2 cellular contexts compared by ENCODE assay signal in genomic region chr17:63634163-63634562, GRCh38.
TF ChIP-seq lines count a peak whose summit lies in the region.

No MANE protein-coding gene starts in this region.

TF ChIP-seq in liver, 16 proteins besides CTCF, POLR2A, EP300 and RAD21:
- TF ChIP-seq EGR1 (IDR thresholded peaks at IDR 0.05; ENCODE audit: low read depth in 2 of 2) (no peak), MAX (IDR thresholded peaks at IDR 0.05) (no peak), YY1 (IDR thresholded peaks at IDR 0.05) (no peak), NR2F2 (IDR thresholded peaks at IDR 0.05) (peak; percentile 70)

TF ChIP-seq in HepG2, 621 proteins besides CTCF, POLR2A, EP300 and RAD21:
- TF ChIP-seq ZNF879 (CRISPR knock-in tag; IDR thresholded peaks at IDR 0.05) (no peak), HOXA9 (CRISPR knock-in tag; IDR thresholded peaks at IDR 0.05; ENCODE audit: borderline replicate concordance) (no peak), ZNF329 (CRISPR knock-in tag; IDR thresholded peaks at IDR 0.05; ENCODE audit: low read depth) (no peak), XBP1 (CRISPR knock-in tag; IDR thresholded peaks at IDR 0.05) (no peak), CSRNP1 (CRISPR knock-in tag; IDR thresholded peaks at IDR 0.05) (no peak), CEBPZ (IDR thresholded peaks at IDR 0.05; ENCODE audit: low read length) (no peak), NR0B2 (CRISPR knock-in tag; IDR thresholded peaks at IDR 0.05) (no peak), MLXIP (CRISPR knock-in tag; IDR thresholded peaks at IDR 0.05; ENCODE audit: borderline replicate concordance) (no peak), GABPA (IDR thresholded peaks at IDR 0.05; ENCODE audit: low read depth, low read length) (no peak), GABPA (CRISPR knock-in tag; IDR thresholded peaks at IDR 0.05; ENCODE audit: low read depth) (no peak), ZNF33A (CRISPR knock-in tag; IDR thresholded peaks at IDR 0.05; ENCODE audit: borderline replicate concordance) (no peak), KAT2B (IDR thresholded peaks at IDR 0.05; ENCODE audit: borderline replicate concordance, low read depth, low read length) (no peak), ERF (CRISPR knock-in tag; IDR thresholded peaks at IDR 0.05) (no peak), ZNF407 (CRISPR knock-in tag; IDR thresholded peaks at IDR 0.05; ENCODE audit: not compliant biosample characterization) (no peak), ZNF614 (CRISPR knock-in tag; IDR thresholded peaks at IDR 0.05; ENCODE audit: borderline replicate concordance) (no peak), CC2D1A (CRISPR knock-in tag; IDR thresholded peaks at IDR 0.05) (no peak), ZNF251 (CRISPR knock-in tag; IDR thresholded peaks at IDR 0.05) (no peak), JARID2 (CRISPR knock-in tag; IDR thresholded peaks at IDR 0.05; ENCODE audit: insufficient replicate concordance) (no peak), NFRKB (IDR thresholded peaks at IDR 0.05) (no peak), HNF4A (CRISPR knock-in tag; IDR thresholded peaks at IDR 0.05) (no peak), DMTF1 (CRISPR knock-in tag; IDR thresholded peaks at IDR 0.05) (no peak)
